Comparison of ENCODE assay signal across 1 cellular context in the genomic region with DNA sequence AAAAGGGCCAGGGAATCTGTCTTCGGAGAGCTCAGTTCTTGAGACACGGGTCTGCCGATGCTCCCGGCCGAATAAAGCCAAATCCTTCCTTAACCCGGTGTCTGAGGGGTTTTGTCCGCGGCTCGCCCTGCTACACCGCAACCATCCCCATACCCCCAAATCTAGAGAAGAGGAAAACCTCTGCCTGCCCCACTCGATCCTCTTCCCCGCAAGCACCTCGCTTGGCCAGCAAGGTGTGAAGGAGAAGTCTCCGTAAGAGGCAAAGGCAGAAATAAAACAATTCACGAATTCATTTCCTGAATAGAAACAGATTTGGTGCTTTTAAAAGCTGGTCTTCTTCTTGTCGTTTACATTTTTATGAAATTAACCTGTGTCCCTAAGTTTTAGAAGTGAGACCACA.
TF ChIP-seq lines count a peak whose summit lies in the region.

No MANE protein-coding gene starts in this region.

TF ChIP-seq in WTC11, 78 proteins besides CTCF, POLR2A, EP300 and RAD21 (continued from another document):
- TF ChIP-seq, protein P1, sequence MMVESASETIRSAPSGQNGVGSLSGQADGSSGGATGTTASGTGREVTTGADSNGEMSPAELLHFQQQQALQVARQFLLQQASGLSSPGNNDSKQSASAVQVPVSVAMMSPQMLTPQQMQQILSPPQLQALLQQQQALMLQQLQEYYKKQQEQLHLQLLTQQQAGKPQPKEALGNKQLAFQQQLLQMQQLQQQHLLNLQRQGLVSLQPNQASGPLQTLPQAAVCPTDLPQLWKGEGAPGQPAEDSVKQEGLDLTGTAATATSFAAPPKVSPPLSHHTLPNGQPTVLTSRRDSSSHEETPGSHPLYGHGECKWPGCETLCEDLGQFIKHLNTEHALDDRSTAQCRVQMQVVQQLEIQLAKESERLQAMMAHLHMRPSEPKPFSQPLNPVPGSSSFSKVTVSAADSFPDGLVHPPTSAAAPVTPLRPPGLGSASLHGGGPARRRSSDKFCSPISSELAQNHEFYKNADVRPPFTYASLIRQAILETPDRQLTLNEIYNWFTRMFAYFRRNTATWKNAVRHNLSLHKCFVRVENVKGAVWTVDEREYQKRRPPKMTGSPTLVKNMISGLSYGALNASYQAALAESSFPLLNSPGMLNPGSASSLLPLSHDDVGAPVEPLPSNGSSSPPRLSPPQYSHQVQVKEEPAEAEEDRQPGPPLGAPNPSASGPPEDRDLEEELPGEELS (CRISPR knock-in tag; IDR thresholded peaks at IDR 0.05) = no peak
- no peak for TF ChIP-seq ZNF138 (CRISPR knock-in tag; conservative IDR thresholded peaks at IDR 0.05)
- TF ChIP-seq, protein P2, sequence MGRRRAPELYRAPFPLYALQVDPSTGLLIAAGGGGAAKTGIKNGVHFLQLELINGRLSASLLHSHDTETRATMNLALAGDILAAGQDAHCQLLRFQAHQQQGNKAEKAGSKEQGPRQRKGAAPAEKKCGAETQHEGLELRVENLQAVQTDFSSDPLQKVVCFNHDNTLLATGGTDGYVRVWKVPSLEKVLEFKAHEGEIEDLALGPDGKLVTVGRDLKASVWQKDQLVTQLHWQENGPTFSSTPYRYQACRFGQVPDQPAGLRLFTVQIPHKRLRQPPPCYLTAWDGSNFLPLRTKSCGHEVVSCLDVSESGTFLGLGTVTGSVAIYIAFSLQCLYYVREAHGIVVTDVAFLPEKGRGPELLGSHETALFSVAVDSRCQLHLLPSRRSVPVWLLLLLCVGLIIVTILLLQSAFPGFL (CRISPR knock-in tag; IDR thresholded peaks at IDR 0.05; ENCODE audit: borderline replicate concordance) = no peak
- TF ChIP-seq, protein P3, sequence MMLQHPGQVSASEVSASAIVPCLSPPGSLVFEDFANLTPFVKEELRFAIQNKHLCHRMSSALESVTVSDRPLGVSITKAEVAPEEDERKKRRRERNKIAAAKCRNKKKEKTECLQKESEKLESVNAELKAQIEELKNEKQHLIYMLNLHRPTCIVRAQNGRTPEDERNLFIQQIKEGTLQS (CRISPR knock-in tag; conservative IDR thresholded peaks at IDR 0.05) = no peak
- no peak for TF ChIP-seq JUN (CRISPR knock-in tag; IDR thresholded peaks at IDR 0.05)
- TF ChIP-seq, protein P4, sequence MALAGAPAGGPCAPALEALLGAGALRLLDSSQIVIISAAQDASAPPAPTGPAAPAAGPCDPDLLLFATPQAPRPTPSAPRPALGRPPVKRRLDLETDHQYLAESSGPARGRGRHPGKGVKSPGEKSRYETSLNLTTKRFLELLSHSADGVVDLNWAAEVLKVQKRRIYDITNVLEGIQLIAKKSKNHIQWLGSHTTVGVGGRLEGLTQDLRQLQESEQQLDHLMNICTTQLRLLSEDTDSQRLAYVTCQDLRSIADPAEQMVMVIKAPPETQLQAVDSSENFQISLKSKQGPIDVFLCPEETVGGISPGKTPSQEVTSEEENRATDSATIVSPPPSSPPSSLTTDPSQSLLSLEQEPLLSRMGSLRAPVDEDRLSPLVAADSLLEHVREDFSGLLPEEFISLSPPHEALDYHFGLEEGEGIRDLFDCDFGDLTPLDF (CRISPR knock-in tag; IDR thresholded peaks at IDR 0.05) = no peak
- no peak for TF ChIP-seq NR3C1 (CRISPR knock-in tag; conservative IDR thresholded peaks at IDR 0.05; ENCODE audit: low read depth)
- TF ChIP-seq, protein P5, sequence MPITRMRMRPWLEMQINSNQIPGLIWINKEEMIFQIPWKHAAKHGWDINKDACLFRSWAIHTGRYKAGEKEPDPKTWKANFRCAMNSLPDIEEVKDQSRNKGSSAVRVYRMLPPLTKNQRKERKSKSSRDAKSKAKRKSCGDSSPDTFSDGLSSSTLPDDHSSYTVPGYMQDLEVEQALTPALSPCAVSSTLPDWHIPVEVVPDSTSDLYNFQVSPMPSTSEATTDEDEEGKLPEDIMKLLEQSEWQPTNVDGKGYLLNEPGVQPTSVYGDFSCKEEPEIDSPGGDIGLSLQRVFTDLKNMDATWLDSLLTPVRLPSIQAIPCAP (CRISPR knock-in tag; IDR thresholded peaks at IDR 0.05) = no peak
